ENCODE assay signal across 8 cellular contexts in the genomic region with DNA sequence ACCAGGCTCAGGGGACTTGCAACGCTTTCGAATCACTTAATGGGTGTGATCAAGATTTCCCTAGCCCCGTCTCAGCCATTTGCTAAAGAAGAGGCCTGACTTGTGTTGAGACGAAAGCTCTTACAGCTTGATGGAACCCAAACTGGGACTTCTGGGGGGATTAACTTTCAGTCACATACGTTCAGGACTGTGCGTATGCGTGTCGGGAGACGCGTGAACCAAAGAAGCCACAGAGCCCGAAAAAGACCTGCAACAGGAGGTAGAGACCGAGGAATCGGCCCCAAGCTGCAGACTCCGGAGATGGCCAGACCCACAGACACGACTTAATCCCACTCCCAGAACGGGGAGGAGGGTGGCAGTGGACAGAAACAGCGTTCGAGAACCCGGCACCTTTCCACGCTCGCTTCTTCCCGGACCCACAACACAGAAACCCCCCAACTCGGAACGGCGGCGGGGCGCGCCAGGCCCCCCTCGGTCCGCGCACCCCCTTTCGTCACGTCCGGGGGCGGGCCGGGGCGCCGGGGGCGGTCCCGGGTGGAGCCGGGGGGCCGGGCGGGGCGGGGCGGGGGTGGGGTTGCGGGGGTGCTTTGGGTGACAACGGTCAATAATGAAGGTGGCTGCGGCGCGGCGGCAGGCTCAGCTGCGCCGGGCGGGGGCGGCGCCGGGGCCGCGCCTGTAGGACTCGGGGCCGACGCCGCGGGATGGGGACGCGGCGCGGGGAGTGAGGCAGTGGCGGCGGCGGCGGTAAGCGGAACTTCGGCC. TPM values are rescaled to one million over a fixed set of nuclear protein-coding genes. Genes with fewer than 3 reads are reported as not detected.
DNase-seq lines count a peak whose midpoint lies in the region; ATAC-seq, FAIRE-seq and TF ChIP-seq lines count a peak whose summit lies in the region.

A gene (plus strand): TSS at position 604 of the 762 bp plus-strand sequence. CDS start 256 bp downstream, outside the sequence.

- DNase-seq in BJ (ENCODE audit: low read depth) (no peak), NCI-H526 (lab: John Stamatoyannopoulos, UW) (peak; percentile 70 to 80), HepG2 (ENCODE audit: low spot score) (peak; percentile 32)
- peak; percentile 75 for DNase-seq in activated CD4-positive, alpha-beta T cell treated with anti-CD3 and anti-CD28 coated beads, Interleukin-2, amount 50 U/mL, for 1 hour
- peak; percentile 63 to 71 for DNase-seq in stimulated activated CD4-positive, alpha-beta T cell treated with anti-CD3 and anti-CD28 coated beads, Interleukin-2, amount 100 ng/mL, for 48 hours

- peak within 1 kb of the TSS; percentile 73 for H3K27ac ChIP-seq in HepG2 (ENCODE audit: extremely low read length, insufficient read depth, low read length)

- peak within 1 kb of the TSS; percentile 98 for H2AFZ ChIP-seq in HepG2 (ENCODE audit: low read length)

- intact Hi-C loops in dendritic cell treated with granulocyte-macrophage colony-stimulating factor and Interleukin-4, amounts not matched to agents 40 ng/mL and 50 ng/mL, for 4 days (cut with micrococcal nuclease) = no loop called here
- intact Hi-C loops in HepG2 (cut with micrococcal nuclease; ENCODE audit: unreplicated experiment) = loop anchor here (10.0 kb wide), 1 partner anchor 78 kb away; no protein-coding TSS in a partner anchor

- H3K36me3 Mint-ChIP-seq in dendritic cell treated with granulocyte-macrophage colony-stimulating factor and Interleukin-4, amounts not matched to agents 40 ng/mL and 50 ng/mL, for 4 days (ENCODE audit: low read depth) = peaks cover 14% of the 10 kb centered on the region

- TSS peak; percentile 94 for BruUV-seq in HepG2 (replicated peaks; lab: Mats Ljungman, UMichigan)

- H3K27ac Mint-ChIP-seq in dendritic cell treated with granulocyte-macrophage colony-stimulating factor and Interleukin-4, amounts not matched to agents 40 ng/mL and 50 ng/mL, for 4 days = peak within 1 kb of the TSS; percentile 99

- H3K9ac ChIP-seq in HepG2 (ENCODE audit: insufficient read depth, low read depth, low read length) = peak within 1 kb of the TSS; percentile 86

- no peak for TF ChIP-seq EP300 in HepG2 (IDR thresholded peaks at IDR 0.05; ENCODE audit: low read depth in 2 of 2, low read length in 2 of 2)
- no peak for TF ChIP-seq EP300 in HepG2 (CRISPR knock-in tag; IDR thresholded peaks at IDR 0.05; ENCODE audit: borderline replicate concordance)

- in situ Hi-C loops in HepG2 (cut with HindIII; ENCODE audit: extremely low pct_ligation_motif_present, low pct_unique_long_range_greater_than_20kb) = no loop called here

- H3K79me2 ChIP-seq in HepG2 (ENCODE audit: insufficient read depth, low read length) = peaks cover 5% of the 10 kb centered on the region

- no peaks in the 10 kb centered on the region for H3K27me3 Mint-ChIP-seq in dendritic cell treated with granulocyte-macrophage colony-stimulating factor and Interleukin-4, amounts not matched to agents 40 ng/mL and 50 ng/mL, for 4 days

- CTCF ChIA-PET in BJ (lab: Yijun Ruan, JAX) (interaction anchor here (1.6 kb wide), 1 partner anchor 14 kb away, joined by 5 read pairs; no protein-coding TSS in a partner anchor), HepG2 (lab: Yijun Ruan, JAX; ENCODE audit: low intra/inter-chr PET ratio, low total read pairs) (no interaction called here)

- WGBS in HepG2 (ENCODE audit: low lambda C conversion rate) = 0% methylated on average over 11 of the region's 74 CpGs

- no peak for FAIRE-seq in HepG2 (lab: Jason Lieb, UNC)

- peak; percentile 43 for ATAC-seq in GM19043 (IDR thresholded peaks at IDR 0.05; ENCODE audit: low read depth, unreplicated experiment)
- peak; percentile 72 for ATAC-seq in HG03280 (IDR thresholded peaks at IDR 0.05; ENCODE audit: unreplicated experiment)
- peak; percentile 91 for ATAC-seq in HepG2

- no peaks in the 10 kb centered on the region for H3K9me3 Mint-ChIP-seq in dendritic cell treated with granulocyte-macrophage colony-stimulating factor and Interleukin-4, amounts not matched to agents 40 ng/mL and 50 ng/mL, for 4 days

- H3K4me3 Mint-ChIP-seq in dendritic cell treated with granulocyte-macrophage colony-stimulating factor and Interleukin-4, amounts not matched to agents 40 ng/mL and 50 ng/mL, for 4 days = peak within 1 kb of the TSS; percentile 95

- H4K20me1 ChIP-seq in HepG2 (ENCODE audit: insufficient read depth, low read length) = peaks cover 3% of the 10 kb centered on the region; the same call in 1 of the 2 replicates

- H3K4me1 ChIP-seq in HepG2 (ENCODE audit: insufficient read depth, low read length) = peaks cover 19% of the 10 kb centered on the region

- H3K4me3 ChIP-seq in BJ (ENCODE audit: low read depth, low read length) (peak within 1 kb of the TSS; percentile 74), HepG2 (replicated peaks in 1 of 3; ENCODE audit: insufficient read depth in 1 of 3, low read depth in 2 of 3, low read length in 3 of 3) (peak within 1 kb of the TSS; percentile 79 to 97 (median 79))

- TF ChIP-seq POLR2A in HepG2 (IDR thresholded peaks at IDR 0.05; ENCODE audit: insufficient read depth in 1 of 2, low read depth in 2 of 2, low read length in 2 of 2) = peak; percentile 30 to 92; a peak in 3 of 4 replicates

- H3K4me1 Mint-ChIP-seq in dendritic cell treated with granulocyte-macrophage colony-stimulating factor and Interleukin-4, amounts not matched to agents 40 ng/mL and 50 ng/mL, for 4 days (ENCODE audit: low read depth) = peaks cover 21% of the 10 kb centered on the region

- TF ChIP-seq RAD21 in HepG2 (CRISPR knock-in tag; IDR thresholded peaks at IDR 0.05) = no peak

- H3K9me3 ChIP-seq in HepG2 (ENCODE audit: low read length) = no peaks in the 10 kb centered on the region

- H3K27me3 ChIP-seq in BJ (ENCODE audit: control insufficient read depth, insufficient read depth, low read length) (no peaks in the 10 kb centered on the region), HepG2 (ENCODE audit: control insufficient read depth in 1 of 2, insufficient read depth in 2 of 2, low read length in 2 of 2) (peaks cover 0 to 27% of the 10 kb centered on the region in 2 experiments; a peak in 3 of 5 replicates)

- POLR2A ChIA-PET in BJ (lab: Charles Lee) = no interaction called here
- POLR2A ChIA-PET in HepG2 (lab: Yijun Ruan, JAX) = no interaction called here

- peak within 1 kb of the TSS; percentile 98 for H3K4me2 ChIP-seq in HepG2 (ENCODE audit: low read depth, low read length)

- TF ChIP-seq CTCF in BJ (IDR thresholded peaks at IDR 0.05; ENCODE audit: insufficient read depth, low read depth, low read length) (no peak), HepG2 (CRISPR knock-in tag; IDR thresholded peaks at IDR 0.05) (no peak)

- H3K36me3 ChIP-seq in BJ (ENCODE audit: control insufficient read depth, insufficient read depth, low read length) (no peaks in the 10 kb centered on the region), HepG2 (replicated peaks in 1 of 2; ENCODE audit: control insufficient read depth in 1 of 2, insufficient read depth in 2 of 2, low read length in 2 of 2) (no peaks in the 10 kb centered on the region)

TF ChIP-seq in HepG2, 621 proteins besides CTCF, POLR2A, EP300 and RAD21 (continues in another document):
- TF ChIP-seq, protein P1, sequence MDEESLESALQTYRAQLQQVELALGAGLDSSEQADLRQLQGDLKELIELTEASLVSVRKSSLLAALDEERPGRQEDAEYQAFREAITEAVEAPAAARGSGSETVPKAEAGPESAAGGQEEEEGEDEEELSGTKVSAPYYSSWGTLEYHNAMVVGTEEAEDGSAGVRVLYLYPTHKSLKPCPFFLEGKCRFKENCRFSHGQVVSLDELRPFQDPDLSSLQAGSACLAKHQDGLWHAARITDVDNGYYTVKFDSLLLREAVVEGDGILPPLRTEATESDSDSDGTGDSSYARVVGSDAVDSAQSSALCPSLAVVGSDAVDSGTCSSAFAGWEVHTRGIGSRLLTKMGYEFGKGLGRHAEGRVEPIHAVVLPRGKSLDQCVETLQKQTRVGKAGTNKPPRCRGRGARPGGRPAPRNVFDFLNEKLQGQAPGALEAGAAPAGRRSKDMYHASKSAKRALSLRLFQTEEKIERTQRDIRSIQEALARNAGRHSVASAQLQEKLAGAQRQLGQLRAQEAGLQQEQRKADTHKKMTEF (CRISPR knock-in tag; IDR thresholded peaks at IDR 0.05) = no peak; the same call in 1 of the 2 replicates
- TF ChIP-seq, protein P2, sequence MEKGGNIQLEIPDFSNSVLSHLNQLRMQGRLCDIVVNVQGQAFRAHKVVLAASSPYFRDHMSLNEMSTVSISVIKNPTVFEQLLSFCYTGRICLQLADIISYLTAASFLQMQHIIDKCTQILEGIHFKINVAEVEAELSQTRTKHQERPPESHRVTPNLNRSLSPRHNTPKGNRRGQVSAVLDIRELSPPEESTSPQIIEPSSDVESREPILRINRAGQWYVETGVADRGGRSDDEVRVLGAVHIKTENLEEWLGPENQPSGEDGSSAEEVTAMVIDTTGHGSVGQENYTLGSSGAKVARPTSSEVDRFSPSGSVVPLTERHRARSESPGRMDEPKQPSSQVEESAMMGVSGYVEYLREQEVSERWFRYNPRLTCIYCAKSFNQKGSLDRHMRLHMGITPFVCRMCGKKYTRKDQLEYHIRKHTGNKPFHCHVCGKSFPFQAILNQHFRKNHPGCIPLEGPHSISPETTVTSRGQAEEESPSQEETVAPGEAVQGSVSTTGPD (CRISPR knock-in tag; IDR thresholded peaks at IDR 0.05) = no peak

RNA-seq across cellular contexts. Expression of the gene that starts here (rescaled TPM):
- polyA plus RNA-seq in BJ (2011; rRNA removed) = 11.2 and 21.3 TPM in 2 replicates
- 22.0 and 26.7 TPM in 2 replicates for polyA minus RNA-seq in BJ (2011; rRNA and poly(A)+ RNA removed)
- 19.2 and 22.9 TPM in 2 replicates for total RNA-seq in HepG2 (2016; rRNA removed; fragmentation: Illumina TruSeq; extraction: Trizol)
- 2.5 and 2.8 TPM in 2 replicates for total RNA-seq in HepG2 (2016; cell fraction: cytosol; rRNA removed; fragmentation: Illumina TruSeq; extraction: Trizol; ENCODE audit: low read depth)
- 19.4 and 20.2 TPM in 2 replicates for total RNA-seq in HepG2 (2016; cell fraction: insoluble cytoplasmic fraction; rRNA removed; fragmentation: Illumina TruSeq; extraction: Trizol)
- total RNA-seq in HepG2 (2016; cell fraction: membrane; rRNA removed; fragmentation: Illumina TruSeq; extraction: Trizol) = 8.4 and 11.5 TPM in 2 replicates
- 23.7 and 30.6 TPM in 2 replicates for total RNA-seq in HepG2 (2016; cell fraction: nucleus; rRNA removed; fragmentation: Illumina TruSeq; extraction: Trizol)
- polyA plus RNA-seq in HepG2 (2011; rRNA removed) = 8.4 and 10.1 TPM in 2 replicates
- 3.7 and 6.5 TPM in 2 replicates for polyA plus RNA-seq in HepG2 (2011; cell fraction: cytosol; rRNA removed)
- 5.4 and 8.6 TPM in 2 replicates for polyA plus RNA-seq in HepG2 (2011; cell fraction: nucleus; rRNA removed)
- polyA plus RNA-seq in HepG2 (2012) = 9.3 and 12.0 TPM in 2 replicates
- 0.66 and 0.68 TPM in 2 replicates for polyA plus RNA-seq in HepG2 (2016; cell fraction: cytosol; fragmentation: Illumina TruSeq; extraction: Trizol; ENCODE audit: low read depth)
- 8.4 and 8.9 TPM in 2 replicates for polyA plus RNA-seq in HepG2 (2016; cell fraction: insoluble cytoplasmic fraction; fragmentation: Illumina TruSeq; extraction: Trizol; ENCODE audit: low read depth)
- 3.1 and 3.2 TPM in 2 replicates for polyA plus RNA-seq in HepG2 (2016; cell fraction: membrane; fragmentation: Illumina TruSeq; extraction: Trizol; ENCODE audit: low read depth)
- 14.9 and 17.4 TPM in 2 replicates for polyA plus RNA-seq in HepG2 (2016; cell fraction: nucleus; fragmentation: Illumina TruSeq; extraction: Trizol; ENCODE audit: insufficient read depth, low read depth)
- 10.8 and 12.8 TPM in 2 replicates for polyA minus RNA-seq in HepG2 (2011; rRNA and poly(A)+ RNA removed; ENCODE audit: low replicate concordance)
- polyA minus RNA-seq in HepG2 (2011; cell fraction: cytosol; rRNA and poly(A)+ RNA removed) = 14.7 and 22.1 TPM in 2 replicates
- 31.4 and 35.9 TPM in 2 replicates for polyA minus RNA-seq in HepG2 (2011; cell fraction: nucleus; rRNA and poly(A)+ RNA removed)
